ENCODE assay signal across 27 cellular contexts in genomic region chr20:45374966-45375365, GRCh38. TPM values are rescaled to one million over a fixed set of nuclear protein-coding genes. Genes with fewer than 3 reads are reported as not detected.
DNase-seq lines count a peak whose midpoint lies in the region; ATAC-seq and TF ChIP-seq lines count a peak whose summit lies in the region.
"Had no signal": no experiment of that assay in that cellular context is flagged by ENCODE, and none has a peak within 500 bp of the region (broad histone marks: within the 10 kb centered on the region; RNA-seq: fewer than 3 reads in every experiment).

No MANE protein-coding gene starts in this region.

- 97% methylated on average over 14 of the region's 14 CpGs for WGBS in sigmoid colon, 2 donors
- 100% methylated on average over 2 of the region's 14 CpGs for WGBS in right lobe of liver (ENCODE audit: insufficient coverage, low coverage, low lambda C conversion rate, missing lambda C conversion rate)

- peaks cover 0 to 24% (median 8%) of the 10 kb centered on the region in 11 experiments; a peak in 10 of 22 replicates for H3K27me3 ChIP-seq in BLaER1 treated with 17β-estradiol and CSF1 and Interleukin-3, amounts not matched to agents 10 nM and 100 nM
- no peaks in the 10 kb centered on the region for H3K27me3 ChIP-seq in dorsolateral prefrontal cortex
- no peaks in the 10 kb centered on the region for H3K27me3 ChIP-seq in sigmoid colon
- H3K27me3 ChIP-seq in right lobe of liver: no peaks in the 10 kb centered on the region
- H3K27me3 ChIP-seq: SJSA1 had no signal

- DNase-seq in NB4 (ENCODE audit: low read depth): peak; percentile 50
- no peak for DNase-seq in dorsolateral prefrontal cortex
- no peak for DNase-seq in sigmoid colon
- no peak for DNase-seq in mucosa of descending colon
- no peak for DNase-seq in right lobe of liver
- no peak for DNase-seq in GM19240 (ENCODE audit: insufficient read length, low spot score)
- DNase-seq: AML-193, Calu3, DMS79 treated with DMSO at 0.1 percent for 48 hours, GF-D8, Karpas-422, NCI-H1105 treated with DMSO at 0.1 percent for 48 hours, NCI-H146, NCI-H2029, NCI-H446 treated with DMSO at 0.1 percent for 48 hours, NCI-H526 treated with DMSO at 0.1 percent for 48 hours, Right ventricle myocardium superior, RPMI8226 had no signal

- H4K20me1 ChIP-seq in BLaER1 treated with 17β-estradiol and CSF1 and Interleukin-3, amounts not matched to agents 10 nM and 100 nM: peaks cover 0 to 42% (median 11%) of the 10 kb centered on the region in 11 experiments; a peak in 11 of 22 replicates

- H3K4me3 ChIP-seq in BLaER1 treated with 17β-estradiol and CSF1 and Interleukin-3, amounts not matched to agents 10 nM and 100 nM: no peak overlapping the region
- H3K4me3 ChIP-seq in NB4 (ENCODE audit: low read depth, low read length) (no peak overlapping the region), dorsolateral prefrontal cortex (no peak overlapping the region), sigmoid colon (no peak overlapping the region), mucosa of descending colon (no peak overlapping the region), right lobe of liver (no peak overlapping the region)
- H3K4me3 ChIP-seq: A549, SJSA1 had no signal

- peaks cover 6 to 54% (median 35%) of the 10 kb centered on the region in 10 experiments for H3K4me1 ChIP-seq in BLaER1 treated with 17β-estradiol and CSF1 and Interleukin-3, amounts not matched to agents 10 nM and 100 nM
- H3K4me1 ChIP-seq in sigmoid colon (peaks cover 0 to 19% (median 15%) of the 10 kb centered on the region in 4 donors), mucosa of descending colon (ENCODE audit: low read depth) (peaks cover 9% of the 10 kb centered on the region), right lobe of liver (peaks cover 0 to 7% (median 3%) of the 10 kb centered on the region in 4 donors)
- H3K4me1 ChIP-seq: A549 had no signal

- ATAC-seq in HG02759 (IDR thresholded peaks at IDR 0.05; ENCODE audit: unreplicated experiment) (no peak), mucosa of descending colon (no peak), right lobe of liver (no peak)
- ATAC-seq: A549, HCT116, HepG2 had no signal

- no peak for TF ChIP-seq EP300 in sigmoid colon (IDR thresholded peaks at IDR 0.05)

- TF ChIP-seq CTCF in NB4 (IDR thresholded peaks at IDR 0.05; ENCODE audit: low read depth, low read length) (no peak), dorsolateral prefrontal cortex (IDR thresholded peaks at IDR 0.05 in 54 of 56, conservative IDR thresholded peaks at IDR 0.05 in 2 of 56; ENCODE audit: low read depth in 1 of 56, partially characterized antibody in 56 of 56) (no peak), sigmoid colon (IDR thresholded peaks at IDR 0.05) (no peak), mucosa of descending colon (IDR thresholded peaks at IDR 0.05) (no peak), right lobe of liver (IDR thresholded peaks at IDR 0.05) (no peak)

- H3K9me3 ChIP-seq in BLaER1 treated with 17β-estradiol and CSF1 and Interleukin-3, amounts not matched to agents 10 nM and 100 nM (replicated peaks in 1 of 11): no peaks in the 10 kb centered on the region
- no peaks in the 10 kb centered on the region for H3K9me3 ChIP-seq in sigmoid colon
- no peaks in the 10 kb centered on the region for H3K9me3 ChIP-seq in mucosa of descending colon
- H3K9me3 ChIP-seq in right lobe of liver: no peaks in the 10 kb centered on the region
- H3K9me3 ChIP-seq: A549, SJSA1 had no signal

- intact Hi-C loops in dorsolateral prefrontal cortex (cut with DNase I) (loop anchor here in 1 of 2 donors (1.0 to 2.0 kb wide), 2 partner anchors 32 to 62 kb away; no protein-coding TSS in a partner anchor), sigmoid colon (cut with DNase I) (loop anchor here (2.0 kb wide), 1 partner anchor 396 kb away; no protein-coding TSS in a partner anchor), mucosa of descending colon (cut with DNase I, micrococcal nuclease) (loop anchor here in 1 of 2 donors (5.0 kb wide), 1 partner anchor 62 kb away; no protein-coding TSS in a partner anchor), right lobe of liver (cut with DNase I) (loop anchor here (10.0 kb wide), 2 partner anchors 50 to 70 kb away; no protein-coding TSS in a partner anchor)

- peak overlapping the region in 8 of 11 experiments; percentile 31 to 85 (median 70); a peak in 16 of 22 replicates for H3K4me2 ChIP-seq in BLaER1 treated with 17β-estradiol and CSF1 and Interleukin-3, amounts not matched to agents 10 nM and 100 nM
- H3K4me2 ChIP-seq: A549 had no signal

- H3K36me3 ChIP-seq in BLaER1 treated with 17β-estradiol and CSF1 and Interleukin-3, amounts not matched to agents 10 nM and 100 nM: peaks cover 0 to 28% (median 8%) of the 10 kb centered on the region in 11 experiments; a peak in 6 of 22 replicates
- H3K36me3 ChIP-seq in sigmoid colon (no peaks in the 10 kb centered on the region), mucosa of descending colon (ENCODE audit: low read depth) (no peaks in the 10 kb centered on the region), right lobe of liver (no peaks in the 10 kb centered on the region)
- H3K36me3 ChIP-seq: SJSA1 had no signal

- H3K9ac ChIP-seq in BLaER1 treated with 17β-estradiol and CSF1 and Interleukin-3, amounts not matched to agents 10 nM and 100 nM: no peak overlapping the region

- TF ChIP-seq POLR2A in NB4 (IDR thresholded peaks at IDR 0.05; ENCODE audit: extremely low read depth, insufficient read length) (no peak), sigmoid colon (IDR thresholded peaks at IDR 0.05) (no peak), right lobe of liver (IDR thresholded peaks at IDR 0.05) (no peak)

- H3K27ac ChIP-seq in BLaER1 treated with 17β-estradiol and CSF1 and Interleukin-3, amounts not matched to agents 10 nM and 100 nM: no peak overlapping the region
- H3K27ac ChIP-seq in dorsolateral prefrontal cortex (peak overlapping the region in 51 of 59 donors; percentile 2 to 97 (median 91)), sigmoid colon (peak overlapping the region in 3 of 4 donors; percentile 82 to 92 (median 83)), right lobe of liver (no peak overlapping the region)
- H3K27ac ChIP-seq: A549, C4-2B, SJSA1 had no signal

RNA-seq across cellular contexts. Expression of gene TP53TG5, which starts 3.2 kb away (rescaled TPM):
- total RNA-seq in dorsolateral prefrontal cortex (10 to 100 TPM in 83 of 120 experiments, 1 to 10 TPM in 37; 1.0 to 82.8 (median 15.3) TPM), sigmoid colon (under 1 TPM in 1 of 4 donors, not detected in 3; 0.36 TPM), mucosa of descending colon (1 to 10 TPM; 1.4 to 2.1 (median 1.6) TPM), right lobe of liver (not detected)
- under 1 TPM in 1 of 3 donors, not detected in 2; 0.03 TPM for polyA plus RNA-seq in sigmoid colon
- total RNA-seq: H1, HepG2, HT1080, SJSA1 had no signal
- polyA plus RNA-seq: A549, H1 had no signal

RNA-seq across cellular contexts. Expression of gene SYS1, which starts 12.0 kb away (rescaled TPM):
- total RNA-seq in dorsolateral prefrontal cortex (10 to 100 TPM; 19.5 to 49.7 (median 29.3) TPM), sigmoid colon (10 to 100 TPM; 44.2 to 58.7 (median 52.2) TPM), mucosa of descending colon (10 to 100 TPM; 37.2 to 41.7 (median 39.9) TPM), right lobe of liver (10 to 100 TPM; 16.6 to 26.2 (median 20.8) TPM)
- 10 to 100 TPM; 14.4 to 35.6 (median 17.1) TPM for polyA plus RNA-seq in sigmoid colon

RNA-seq across cellular contexts. Expression of gene SDC4, which starts 26.7 kb away (rescaled TPM):
- 100 to 1,000 TPM in 16 of 120 experiments, 10 to 100 TPM in 104; 20.8 to 232 (median 66.2) TPM for total RNA-seq in dorsolateral prefrontal cortex
- total RNA-seq in sigmoid colon: 100 to 1,000 TPM in 1 of 4 donors, 10 to 100 TPM in 3; 79.9 to 149 (median 88.5) TPM
- polyA plus RNA-seq in sigmoid colon: 10 to 100 TPM; 22.2 to 63.9 (median 23.6) TPM
- total RNA-seq in mucosa of descending colon: 100 to 1,000 TPM; 114 to 145 (median 122) TPM
- 100 to 1,000 TPM in 4 of 6 experiments, 10 to 100 TPM in 2; 84.3 to 373 (median 116) TPM for total RNA-seq in right lobe of liver

RNA-seq across cellular contexts. Expression of gene DBNDD2, which starts 33.1 kb away (rescaled TPM):
- total RNA-seq in dorsolateral prefrontal cortex (1,000 to 10,000 TPM in 2 of 120 experiments, 100 to 1,000 TPM in 118; 113 to 1,403 (median 322) TPM), sigmoid colon (100 to 1,000 TPM in 3 of 4 donors, 10 to 100 TPM in 1; 99.7 to 111 (median 103) TPM), mucosa of descending colon (100 to 1,000 TPM; 108 to 125 (median 124) TPM), right lobe of liver (1 to 10 TPM; 2.3 to 5.3 (median 3.3) TPM)
- 100 to 1,000 TPM; 112 to 174 (median 137) TPM for polyA plus RNA-seq in sigmoid colon

RNA-seq across cellular contexts. Expression of gene PIGT, which starts 41.0 kb away (rescaled TPM):
- 100 to 1,000 TPM in 6 of 120 experiments, 10 to 100 TPM in 114; 56.0 to 148 (median 76.4) TPM for total RNA-seq in dorsolateral prefrontal cortex
- 10 to 100 TPM; 49.7 to 66.7 (median 56.1) TPM for total RNA-seq in sigmoid colon
- 10 to 100 TPM; 33.0 to 98.7 (median 43.0) TPM for polyA plus RNA-seq in sigmoid colon
- 100 to 1,000 TPM in 2 of 3 donors, 10 to 100 TPM in 1; 92.1 to 137 (median 124) TPM for total RNA-seq in mucosa of descending colon
- 10 to 100 TPM; 35.7 to 58.4 (median 40.5) TPM for total RNA-seq in right lobe of liver

Comparison
In these comparisons a context has a peak if more than half of its experiments do, and no peak if none do; other contexts are left out.
1. H3K27ac ChIP-seq: peak in dorsolateral prefrontal cortex (51 of 59) and sigmoid colon (3 of 4); none in BLaER1 treated with 17β-estradiol and CSF1 and Interleukin-3, amounts not matched to agents 10 nM and 100 nM (0 of 11) and right lobe of liver (0 of 3).